Comparison of ENCODE assay signal across 21 cellular contexts in the genomic region with DNA sequence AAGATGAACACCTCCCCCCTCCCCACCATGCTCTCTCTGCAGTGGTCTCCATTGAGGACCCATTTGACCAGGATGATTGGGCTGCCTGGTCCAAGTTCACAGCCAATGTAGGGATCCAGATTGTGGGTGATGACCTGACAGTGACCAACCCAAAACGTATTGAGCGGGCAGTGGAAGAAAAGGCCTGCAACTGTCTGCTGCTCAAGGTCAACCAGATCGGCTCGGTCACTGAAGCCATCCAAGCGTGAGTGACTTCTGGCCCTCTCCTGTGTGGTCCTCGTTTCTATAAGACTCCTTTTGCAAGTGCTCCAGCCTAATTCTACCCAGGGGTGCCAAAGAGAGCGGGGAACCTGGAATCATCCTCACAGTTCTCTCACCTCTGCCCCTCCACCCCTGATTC. TPM values are rescaled to one million over a fixed set of nuclear protein-coding genes. Genes with fewer than 3 reads are reported as not detected.
DNase-seq lines count a peak whose midpoint lies in the region; ATAC-seq, FAIRE-seq and TF ChIP-seq lines count a peak whose summit lies in the region.
"Had no signal": no experiment of that assay in that cellular context is flagged by ENCODE, and none has a peak within 500 bp of the region (broad histone marks: within the 10 kb centered on the region; RNA-seq: fewer than 3 reads in every experiment).

No MANE protein-coding gene starts in this region.

- CTCF ChIA-PET in IMR-90 (lab: Yijun Ruan, JAX) = interaction anchor here (1.1 kb wide), 1 partner anchor 9 kb away, joined by 3 read pairs; no protein-coding TSS in a partner anchor

- no peak for TF ChIP-seq POLR2A in IMR-90 (IDR thresholded peaks at IDR 0.05; ENCODE audit: low read depth, low read length)

- H3K4me3 ChIP-seq in IMR-90 (ENCODE audit: insufficient read depth, low read depth, low read length) (no peak overlapping the region), lower lobe of right lung (no peak overlapping the region), small intestine (ENCODE audit: low read depth in 1 of 2, low read length in 2 of 2) (no peak overlapping the region)
- H3K4me3 ChIP-seq: esophagus muscularis mucosa had no signal

- BruUV-seq in IMR-90 (replicated peaks; lab: Mats Ljungman, UMichigan) = no TSS peak

- no peak overlapping the region for H3K9ac ChIP-seq in IMR-90 (ENCODE audit: low read depth, low read length)

- POLR2A ChIA-PET in IMR-90 (lab: Charles Lee; ENCODE audit: unreplicated experiment) = no interaction called here

- H3K18ac ChIP-seq in IMR-90 (ENCODE audit: low read depth, low read length) = no peak overlapping the region

- 63% methylated on average over 2 of the region's 7 CpGs; no CpG with 5 or more reads in 1 of the 2 experiments for WGBS in IMR-90 (ENCODE audit: extremely low coverage in 2 of 2, insufficient read length in 1 of 2), 2 experiments
- 83 to 89% (median 88%) methylated on average over 7 of the region's 7 CpGs for WGBS in small intestine, 3 donors

- H2BK20ac ChIP-seq in IMR-90 (ENCODE audit: low read depth, low read length) = no peak overlapping the region

- intact Hi-C loops in IMR-90 (cut with micrococcal nuclease) = no loop called here
- intact Hi-C loops in lower lobe of right lung (cut with DNase I) = no loop called here

- H3K4me1 ChIP-seq in IMR-90 (ENCODE audit: control insufficient read depth, insufficient read depth, low read length) (peaks cover 25% of the 10 kb centered on the region), lower lobe of right lung (peaks cover 27% of the 10 kb centered on the region), small intestine (ENCODE audit: control insufficient read depth in 2 of 2, insufficient read depth in 1 of 2, low read depth in 1 of 2, low read length in 1 of 2) (peaks cover 3 to 7% of the 10 kb centered on the region in 2 donors)

- TF ChIP-seq CTCF in 22Rv1 (IDR thresholded peaks at IDR 0.05) (no peak), IMR-90 (conservative IDR thresholded peaks at IDR 0.05; ENCODE audit: low read depth, low read length) (no peak), lower lobe of right lung (IDR thresholded peaks at IDR 0.05) (no peak)

- H2BK120ac ChIP-seq in IMR-90 (ENCODE audit: low read depth, low read length) = no peak overlapping the region

- H3K9me1 ChIP-seq in IMR-90 (ENCODE audit: insufficient read depth, low read length) = peaks cover 9% of the 10 kb centered on the region; the same call in 1 of the 2 replicates

- peaks cover 48% of the 10 kb centered on the region for H3K36me3 ChIP-seq in IMR-90 (ENCODE audit: control insufficient read depth, insufficient read depth, low read length)
- peaks cover 26% of the 10 kb centered on the region for H3K36me3 ChIP-seq in lower lobe of right lung
- H3K36me3 ChIP-seq in small intestine (ENCODE audit: control insufficient read depth in 2 of 2, insufficient read depth in 2 of 2, low read length in 2 of 2) = no peaks in the 10 kb centered on the region

- in situ Hi-C loops in IMR-90 (cut with MboI; ENCODE audit: low sequenced_read_pairs) = no loop called here

- FAIRE-seq in small intestine (lab: Jason Lieb, UNC) (no peak), frontal cortex (lab: Jason Lieb, UNC) (no peak)

- H3K14ac ChIP-seq in IMR-90 (replicated peaks; ENCODE audit: low read depth, low read length) = no peak overlapping the region

- peak overlapping the region; percentile 66 for H2AK9ac ChIP-seq in IMR-90 (replicated peaks; ENCODE audit: low read depth, low read length, poor library complexity)

- no peak overlapping the region for H2BK15ac ChIP-seq in IMR-90 (ENCODE audit: low read depth, low read length)

- dilution Hi-C loops in IMR-90 (cut with HindIII; ENCODE audit: low sequenced_read_pairs, unreplicated experiment) = no loop called here

- no peak overlapping the region for H3K23ac ChIP-seq in IMR-90 (ENCODE audit: low read depth, low read length)

- ATAC-seq in IMR-90 (ENCODE audit: low read depth) (no peak), lower lobe of right lung (no peak)
- ATAC-seq: CD8-positive, alpha-beta T cell; left colon; natural killer cell treated with Interleukin-12 subunit alpha and Interleukin-12 subunit beta and Interleukin-15 and Interleukin-18, amount 100 ng/mL, for 72 hours had no signal

- no peak overlapping the region for H3K4me2 ChIP-seq in IMR-90 (ENCODE audit: low read depth, low read length)

- H4K8ac ChIP-seq in IMR-90 (ENCODE audit: low read depth in 2 of 2, low read length in 2 of 2) = no peak overlapping the region

- DNase-seq in IMR-90 (no peak), lower lobe of right lung (peak; percentile 20), GM19240 (ENCODE audit: insufficient read length, low spot score) (no peak), small intestine (no peak), frontal cortex (ENCODE audit: low spot score in 2 of 2) (no peak)
- DNase-seq: activated CD4-positive, alpha-beta T cell treated with anti-CD3 and anti-CD28 coated beads, Interleukin-2, amount 10 ng/mL, durations not matched to agents 7 days and 5 days; activated naive CD4-positive, alpha-beta T cell treated with anti-CD3 and anti-CD28 coated beads for 36 hours; activated T-cell treated with anti-CD3 and anti-CD28 coated beads for 4 hours; effector CD8-positive, alpha-beta T cell; left colon; NCI-H187; NCI-H774; OCI-M1; SHP77 had no signal

- H2BK5ac ChIP-seq in IMR-90 (ENCODE audit: low read depth, low read length, poor library complexity, severe bottlenecking) = no peak overlapping the region

- peaks cover 22 to 34% of the 10 kb centered on the region in 2 experiments for H3K79me1 ChIP-seq in IMR-90 (ENCODE audit: low read depth in 1 of 2, low read length in 2 of 2)

- H3K9me3 ChIP-seq in IMR-90 (ENCODE audit: control insufficient read depth, insufficient read depth, low read length) (no peaks in the 10 kb centered on the region), lower lobe of right lung (no peaks in the 10 kb centered on the region), small intestine (ENCODE audit: control insufficient read depth, low read depth) (no peaks in the 10 kb centered on the region)
- H3K9me3 ChIP-seq: esophagus muscularis mucosa had no signal

- no peak overlapping the region for H2AK5ac ChIP-seq in IMR-90 (ENCODE audit: low read depth, low read length)

- H4K5ac ChIP-seq in IMR-90 (ENCODE audit: low read depth, low read length) = no peak overlapping the region

- H4K20me1 ChIP-seq in IMR-90 (ENCODE audit: insufficient read depth, low read length) = no peaks in the 10 kb centered on the region; the same call in 1 of the 2 replicates

- no peak overlapping the region for H3K4ac ChIP-seq in IMR-90 (ENCODE audit: low read depth, low read length)

- H3K27ac ChIP-seq in 22Rv1 = peak overlapping the region; percentile 100; the same call in 1 of the 2 replicates
- H3K27ac ChIP-seq in IMR-90 (ENCODE audit: insufficient read depth, low read length) = no peak overlapping the region
- no peak overlapping the region for H3K27ac ChIP-seq in lower lobe of right lung
- H3K27ac ChIP-seq in small intestine (ENCODE audit: low read depth in 1 of 2, low read length in 1 of 2) = no peak overlapping the region
- H3K27ac ChIP-seq: HL-60 had no signal

- TF ChIP-seq RAD21 in IMR-90 (IDR thresholded peaks at IDR 0.05; ENCODE audit: low read length) = no peak

- H3K27me3 ChIP-seq in IMR-90 (ENCODE audit: control insufficient read depth, insufficient read depth, low read length) (no peaks in the 10 kb centered on the region), lower lobe of right lung (ENCODE audit: low read depth) (no peaks in the 10 kb centered on the region), small intestine (ENCODE audit: control insufficient read depth in 2 of 2, insufficient read depth in 2 of 2, low read length in 2 of 2) (no peaks in the 10 kb centered on the region)
- H3K27me3 ChIP-seq: esophagus muscularis mucosa had no signal

- H4K91ac ChIP-seq in IMR-90 (ENCODE audit: insufficient read depth, low read depth, low read length) = no peak overlapping the region

- H3K56ac ChIP-seq in IMR-90 (ENCODE audit: extremely low read depth, insufficient read depth, low read length) = no peak overlapping the region

- no peak overlapping the region for H2AFZ ChIP-seq in IMR-90 (replicated peaks; ENCODE audit: low read length, poor library complexity)

RNA-seq across cellular contexts. Expression of a gene that starts 6.2 kb away (rescaled TPM):
- 2.5 and 3.4 TPM in 2 replicates for total RNA-seq in IMR-90 (2012; rRNA removed)
- polyA plus RNA-seq in IMR-90 (2012; rRNA removed) = 58.7 and 59.8 TPM in 2 replicates
- 40.9 and 41.7 TPM in 2 replicates for polyA plus RNA-seq in IMR-90 (2012; cell fraction: cytosol; rRNA removed)
- 106 and 200 TPM in 2 replicates for polyA plus RNA-seq in IMR-90 (2012; cell fraction: nucleus; rRNA removed; ENCODE audit: low replicate concordance)
- total RNA-seq in lower lobe of right lung = 123 TPM
- 10 to 100 TPM; 34.0 to 50.6 (median 41.8) TPM for polyA plus RNA-seq in small intestine
- 11.8 TPM for total RNA-seq in frontal cortex

RNA-seq across cellular contexts. Expression of a gene that starts 7.2 kb away (rescaled TPM):
- total RNA-seq in IMR-90 (2012; rRNA removed) (20.8 and 28.3 TPM in 2 replicates), lower lobe of right lung (41.9 TPM), frontal cortex (169 TPM)
- polyA plus RNA-seq in IMR-90 (2012; rRNA removed) (81.5 and 92.8 TPM in 2 replicates), small intestine (10 to 100 TPM in 1 of 3 donors, 1 to 10 TPM in 1, under 1 TPM in 1; 0.67 to 19.1 (median 3.0) TPM)
- polyA plus RNA-seq in IMR-90 (2012; cell fraction: cytosol; rRNA removed) = 71.8 and 86.4 TPM in 2 replicates
- 275 and 368 TPM in 2 replicates for polyA plus RNA-seq in IMR-90 (2012; cell fraction: nucleus; rRNA removed; ENCODE audit: low replicate concordance)

RNA-seq across cellular contexts. Expression of a gene that starts 16.9 kb away (rescaled TPM):
- total RNA-seq in IMR-90 (2012; rRNA removed) (8.9 and 11.1 TPM in 2 replicates), lower lobe of right lung (26.6 TPM), frontal cortex (6.5 TPM)
- polyA plus RNA-seq in IMR-90 (2012; rRNA removed) (9.2 and 11.4 TPM in 2 replicates), small intestine (1 to 10 TPM; 3.6 to 5.1 (median 4.2) TPM)
- polyA plus RNA-seq in IMR-90 (2012; cell fraction: cytosol; rRNA removed) = 4.4 and 12.5 TPM in 2 replicates
- 3.3 and 9.7 TPM in 2 replicates for polyA plus RNA-seq in IMR-90 (2012; cell fraction: nucleus; rRNA removed; ENCODE audit: low replicate concordance)

RNA-seq across cellular contexts. Expression of a gene that starts 22.1 kb away (rescaled TPM):
- total RNA-seq in IMR-90 (2012; rRNA removed) = not detected in 2 replicates
- not detected in 2 replicates for polyA plus RNA-seq in IMR-90 (2012; rRNA removed)
- not detected in 2 replicates for polyA plus RNA-seq in IMR-90 (2012; cell fraction: cytosol; rRNA removed)
- polyA plus RNA-seq in IMR-90 (2012; cell fraction: nucleus; rRNA removed; ENCODE audit: low replicate concordance) = not detected in 2 replicates
- total RNA-seq in lower lobe of right lung = not detected
- polyA plus RNA-seq in small intestine = not detected
- total RNA-seq in frontal cortex = not detected
- total RNA-seq: activated CD4-positive, alpha-beta T cell treated with anti-CD3 and anti-CD28 coated beads, Interleukin-2, amount 10 ng/mL, durations not matched to agents 7 days and 5 days; activated naive CD4-positive, alpha-beta T cell treated with anti-CD3 and anti-CD28 coated beads for 36 hours; CD8-positive, alpha-beta T cell; cerebellum; esophagus muscularis mucosa; left colon; natural killer cell treated with Interleukin-12 subunit alpha and Interleukin-12 subunit beta and Interleukin-15 and Interleukin-18, amount 100 ng/mL, for 72 hours; subcutaneous adipose tissue had no signal

RNA-seq across cellular contexts. Expression of a gene that starts 22.3 kb away (rescaled TPM):
- total RNA-seq in IMR-90 (2012; rRNA removed) = 197 and 238 TPM in 2 replicates
- polyA plus RNA-seq in IMR-90 (2012; rRNA removed) = 530 and 703 TPM in 2 replicates
- 1,066 and 1,272 TPM in 2 replicates for polyA plus RNA-seq in IMR-90 (2012; cell fraction: cytosol; rRNA removed)
- 218 and 334 TPM in 2 replicates for polyA plus RNA-seq in IMR-90 (2012; cell fraction: nucleus; rRNA removed; ENCODE audit: low replicate concordance)
- total RNA-seq in lower lobe of right lung = 181 TPM
- polyA plus RNA-seq in small intestine = 100 to 1,000 TPM; 185 to 379 (median 361) TPM
- 322 TPM for total RNA-seq in frontal cortex
